8 cellular contexts compared by ENCODE assay signal in the genomic region with DNA sequence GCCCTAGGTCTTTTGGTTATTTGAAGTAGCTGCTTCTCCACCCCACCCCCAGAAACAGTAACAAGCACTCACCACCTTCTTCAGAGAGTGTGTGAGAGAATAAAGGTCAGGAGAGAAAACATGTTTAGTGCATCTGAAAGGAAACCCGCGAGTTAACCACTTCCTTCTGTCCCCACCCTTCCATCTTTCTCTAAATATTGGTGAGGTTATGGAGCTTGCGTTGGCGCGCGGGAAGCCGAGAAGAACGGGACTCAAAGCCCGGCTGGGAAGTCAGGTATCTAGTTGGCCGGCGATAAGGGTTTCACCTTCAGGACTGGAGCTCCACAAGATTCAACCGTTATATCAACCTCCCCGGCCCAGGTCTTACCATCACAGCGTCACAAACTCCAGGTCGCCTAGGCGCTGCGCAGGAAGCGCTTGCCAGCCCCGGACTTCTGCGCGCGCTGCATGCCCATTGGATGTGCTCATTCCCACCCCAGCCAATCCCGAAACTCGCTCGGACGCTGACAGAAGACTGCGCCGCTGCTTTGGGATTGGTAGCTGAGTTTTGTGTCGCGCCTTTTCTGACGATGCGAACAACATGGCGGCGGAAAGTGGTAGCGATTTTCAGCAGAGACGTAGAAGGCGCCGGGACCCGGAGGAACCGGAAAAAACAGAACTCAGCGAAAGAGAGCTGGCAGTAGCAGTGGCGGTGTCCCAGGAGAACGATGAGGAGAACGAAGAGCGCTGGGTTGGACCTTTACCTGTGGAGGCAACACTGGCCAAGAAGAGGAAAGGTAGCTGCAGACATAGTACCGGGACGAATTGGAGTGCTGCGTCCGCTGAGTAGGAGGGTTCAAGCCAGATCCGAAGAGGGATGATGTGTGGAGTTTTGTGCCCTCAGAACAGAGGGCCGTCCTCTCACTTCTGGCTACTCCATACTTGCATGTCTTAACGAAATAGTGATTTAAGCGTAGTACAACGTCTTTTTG. TPM values are rescaled to one million over a fixed set of nuclear protein-coding genes. Genes with fewer than 3 reads are reported as not detected.
A peak's percentile ranks its signal among the peaks of the same experiment; 100 is the strongest.
DNase-seq lines count a peak whose midpoint lies in the region; ATAC-seq and TF ChIP-seq lines count a peak whose summit lies in the region.

A gene with protein sequence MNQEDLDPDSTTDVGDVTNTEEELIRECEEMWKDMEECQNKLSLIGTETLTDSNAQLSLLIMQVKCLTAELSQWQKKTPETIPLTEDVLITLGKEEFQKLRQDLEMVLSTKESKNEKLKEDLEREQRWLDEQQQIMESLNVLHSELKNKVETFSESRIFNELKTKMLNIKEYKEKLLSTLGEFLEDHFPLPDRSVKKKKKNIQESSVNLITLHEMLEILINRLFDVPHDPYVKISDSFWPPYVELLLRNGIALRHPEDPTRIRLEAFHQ (minus strand): TSS at position 438 of the 971 bp plus-strand sequence. CDS start 8,261 bp downstream, outside the sequence.
PPWD1 (plus strand) TSS at position 566 of the 971 bp plus-strand sequence; CDS start at position 581, 15 bp downstream.

- no peaks in the 10 kb centered on the region for H3K27me3 Mint-ChIP-seq in activated naive CD8-positive, alpha-beta T cell treated with anti-CD3 and anti-CD28 coated beads, Interleukin-2, amount 50 U/mL, for 24 hours

- peak within 1 kb of the TSS; percentile 88 for H2AFZ ChIP-seq in parathyroid adenoma

- 0% methylated on average over 13 to 54 of the region's 54 CpGs for WGBS in transverse colon (ENCODE audit: low coverage in 1 of 2), 2 donors

- H3K4me1 ChIP-seq in cardiac muscle cell (ENCODE audit: low read depth) (peaks cover 18% of the 10 kb centered on the region), parathyroid adenoma (no peaks in the 10 kb centered on the region), transverse colon (peaks cover 0 to 30% (median 22%) of the 10 kb centered on the region in 4 donors)

- H3K4me1 Mint-ChIP-seq in activated naive CD8-positive, alpha-beta T cell treated with anti-CD3 and anti-CD28 coated beads, Interleukin-2, amount 50 U/mL, for 24 hours: peaks cover 57% of the 10 kb centered on the region

- H3K27me3 ChIP-seq in cardiac muscle cell: no peaks in the 10 kb centered on the region
- H3K27me3 ChIP-seq in parathyroid adenoma (ENCODE audit: control insufficient read depth, insufficient read depth, low read length): no peaks in the 10 kb centered on the region
- H3K27me3 ChIP-seq in transverse colon: no peaks in the 10 kb centered on the region

- peak within 1 kb of the TSS; percentile 75 for H3K4me3 ChIP-seq in GM12865 (ENCODE audit: low read depth, low read length)
- H3K4me3 ChIP-seq in cardiac muscle cell: peak within 1 kb of the TSS; percentile 89
- H3K4me3 ChIP-seq in parathyroid adenoma (ENCODE audit: low read depth, low read length): peak within 1 kb of the TSS; percentile 93
- H3K4me3 ChIP-seq in transverse colon: peak within 1 kb of the TSS; percentile 65 to 89 (median 76)

- DNase-seq in GM12865 (ENCODE audit: low read depth) (peak; percentile 97), NCI-H1417 treated with DMSO at 0.1 percent for 48 hours (lab: John Stamatoyannopoulos, UW) (peak; percentile 66), SW480 (ENCODE audit: low spot score) (peak; percentile 93), cardiac muscle cell (ENCODE audit: low read depth in 1 of 2, low spot score in 1 of 2) (peak; percentile 96), transverse colon (peak; percentile 95)
- DNase-seq in activated naive CD8-positive, alpha-beta T cell treated with anti-CD3 and anti-CD28 coated beads, Interleukin-2, amount 50 U/mL, for 24 hours: peak; percentile 93

- no peak within 1 kb of the TSS for H3K9ac ChIP-seq in parathyroid adenoma

- in situ Hi-C loops in transverse colon (cut with MboI; ENCODE audit: low pct_ligation_motif_present in 1 of 4, low pct_unique_long_range_greater_than_20kb in 1 of 4, low sequenced_read_pairs in 3 of 4): no loop called here

- H3K36me3 ChIP-seq in cardiac muscle cell (no peaks in the 10 kb centered on the region), parathyroid adenoma (ENCODE audit: control insufficient read depth, insufficient read depth, low read length) (no peaks in the 10 kb centered on the region), transverse colon (peaks cover 0 to 5% (median 2%) of the 10 kb centered on the region in 4 donors)

- TF ChIP-seq EP300 in transverse colon (IDR thresholded peaks at IDR 0.05; ENCODE audit: low read depth): no peak

- intact Hi-C loops in transverse colon (cut with DNase I; ENCODE audit: low total_unique reads): no loop called here

- H3K9me3 ChIP-seq in cardiac muscle cell (ENCODE audit: low read depth): no peaks in the 10 kb centered on the region
- H3K9me3 ChIP-seq in parathyroid adenoma (ENCODE audit: control insufficient read depth, low read length): no peaks in the 10 kb centered on the region
- no peaks in the 10 kb centered on the region for H3K9me3 ChIP-seq in transverse colon

- H3K9me3 Mint-ChIP-seq in activated naive CD8-positive, alpha-beta T cell treated with anti-CD3 and anti-CD28 coated beads, Interleukin-2, amount 50 U/mL, for 24 hours: no peaks in the 10 kb centered on the region

- peak within 1 kb of the TSS; percentile 100 for H3K4me2 ChIP-seq in parathyroid adenoma (ENCODE audit: low read length)

- ATAC-seq in HG02763 (IDR thresholded peaks at IDR 0.05; ENCODE audit: unreplicated experiment): peak; percentile 100
- ATAC-seq in activated naive CD8-positive, alpha-beta T cell treated with anti-CD3 and anti-CD28 coated beads, Interleukin-2, amount 50 U/mL, for 24 hours: peak; percentile 99

- TF ChIP-seq POLR2A in transverse colon (IDR thresholded peaks at IDR 0.05): peak; percentile 74

- H3K27ac ChIP-seq in cardiac muscle cell: peak within 1 kb of the TSS; percentile 96
- peak within 1 kb of the TSS; percentile 88 for H3K27ac ChIP-seq in parathyroid adenoma
- H3K27ac ChIP-seq in transverse colon: peak within 1 kb of the TSS; percentile 81 to 93 (median 88)

- H3K36me3 Mint-ChIP-seq in activated naive CD8-positive, alpha-beta T cell treated with anti-CD3 and anti-CD28 coated beads, Interleukin-2, amount 50 U/mL, for 24 hours (ENCODE audit: low read depth): peaks cover 40% of the 10 kb centered on the region

- H3K27ac Mint-ChIP-seq in activated naive CD8-positive, alpha-beta T cell treated with anti-CD3 and anti-CD28 coated beads, Interleukin-2, amount 50 U/mL, for 24 hours: peak within 1 kb of the TSS; percentile 100

- peak within 1 kb of the TSS; percentile 100 for H3K4me3 Mint-ChIP-seq in activated naive CD8-positive, alpha-beta T cell treated with anti-CD3 and anti-CD28 coated beads, Interleukin-2, amount 50 U/mL, for 24 hours

- no peak for TF ChIP-seq CTCF in GM12865 (IDR thresholded peaks at IDR 0.05; ENCODE audit: insufficient read depth, low read depth, low read length, missing control alignments)
- no peak for TF ChIP-seq CTCF in cardiac muscle cell (IDR thresholded peaks at IDR 0.05; ENCODE audit: low read depth, low read length)
- no peak for TF ChIP-seq CTCF in parathyroid adenoma (IDR thresholded peaks at IDR 0.05)
- TF ChIP-seq CTCF in transverse colon (IDR thresholded peaks at IDR 0.05): no peak

- peaks cover 7% of the 10 kb centered on the region for H3K79me2 ChIP-seq in parathyroid adenoma

RNA-seq across cellular contexts. Expression of the first gene that starts in this region (rescaled TPM):
- total RNA-seq in cardiac muscle cell (7.1 and 10.8 TPM in 2 replicates), transverse colon (1 to 10 TPM in 3 of 4 donors, not detected in 1; 2.0 to 7.6 (median 5.2) TPM)
- 11.1 and 21.8 TPM in 2 replicates for polyA plus RNA-seq in cardiac muscle cell

RNA-seq across cellular contexts. Expression of gene PPWD1, which starts in this region (rescaled TPM):
- total RNA-seq in cardiac muscle cell: 18.3 and 34.4 TPM in 2 replicates
- polyA plus RNA-seq in cardiac muscle cell: 27.7 and 40.1 TPM in 2 replicates
- total RNA-seq in transverse colon: 10 to 100 TPM in 3 of 4 donors, 1 to 10 TPM in 1; 9.0 to 52.1 (median 39.2) TPM

Comparison
In these comparisons a context has a peak if more than half of its experiments do, and no peak if none do; other contexts are left out.
1. Peak in every context shown above with its lines: DNase-seq, ATAC-seq, H3K4me3 ChIP-seq and H3K27ac ChIP-seq.